In genomic region chr5:149267241-149267973, GRCh38 we compare ENCODE assay signal across 25 cellular contexts. TPM values are rescaled to one million over a fixed set of nuclear protein-coding genes. Genes with fewer than 3 reads are reported as not detected.
DNase-seq lines count a peak whose midpoint lies in the region; FAIRE-seq and TF ChIP-seq lines count a peak whose summit lies in the region.
"Had no signal": no experiment of that assay in that cellular context is flagged by ENCODE, and none has a peak within 500 bp of the region (broad histone marks: within the 10 kb centered on the region; RNA-seq: fewer than 3 reads in every experiment).

No MANE protein-coding gene starts in this region.

- H3K4me3 ChIP-seq in bronchial epithelial cell (ENCODE audit: low read depth, low read length), result no peak overlapping the region
- no peak overlapping the region for H3K4me3 ChIP-seq in BE2C (ENCODE audit: low read depth, low read length)
- H3K4me3 ChIP-seq: lower lobe of right lung, neural progenitor cell, SK-N-MC, testis, vagina had no signal

- H3K4me1 ChIP-seq in BE2C, result 0 out of 2 replicates have a peak, but pooled peaks cover 3% of the 10 kb centered on the region
- H3K4me1 ChIP-seq: neural progenitor cell, testis had no signal

- no peak for TF ChIP-seq CTCF in bronchial epithelial cell (IDR thresholded peaks at IDR 0.05; ENCODE audit: insufficient read depth, low read length, severe bottlenecking)
- no peak for TF ChIP-seq CTCF in GM13977 (IDR thresholded peaks at IDR 0.05; ENCODE audit: extremely low read depth, insufficient read depth, missing control alignments)
- no peak for TF ChIP-seq CTCF in BE2C (IDR thresholded peaks at IDR 0.05; ENCODE audit: low read depth, low read length)

- no peaks in the 10 kb centered on the region for H3K9me3 ChIP-seq in BE2C
- H3K9me3 ChIP-seq: testis, vagina had no signal

- H3K36me3 ChIP-seq in bronchial epithelial cell (ENCODE audit: control insufficient read depth, insufficient read depth, low read length) (no peaks in the 10 kb centered on the region), BE2C (no peaks in the 10 kb centered on the region)
- H3K36me3 ChIP-seq: lower lobe of right lung, neural progenitor cell, vagina had no signal

- DNase-seq in ELR (ENCODE audit: low read depth), result peak; percentile 12
- peak; percentile 53 for DNase-seq in bronchial epithelial cell (ENCODE audit: low read depth)
- DNase-seq in inferior parietal cortex (ENCODE audit: extremely low spot score), result peak; percentile 74
- DNase-seq in putamen (ENCODE audit: low spot score), result peak; percentile 91
- no peak for DNase-seq in AG20443 (ENCODE audit: low spot score)
- no peak for DNase-seq in GM13977 (ENCODE audit: low spot score)
- DNase-seq in activated CD4-positive, alpha-beta T cell treated with anti-CD3 and anti-CD28 coated beads, Interleukin-2, amount 50 U/mL, for 48 hours, result no peak
- no peak for DNase-seq in BE2C
- DNase-seq: activated T-cell treated with anti-CD3 and anti-CD28 coated beads, Interleukin-2, amount 50 U/mL, for 4 hours; amniotic stem cell; CD4-positive, CD25-positive, alpha-beta regulatory T cell; central memory CD4-positive, alpha-beta T cell; DMS 273 treated with DMSO at 0.1 percent for 48 hours; lower lobe of right lung; NCI-H1048; NCI-H187; NCI-H2227 treated with DMSO at 0.1 percent for 48 hours; RPMI8226; T-helper 17 cell; testis had no signal

- in situ Hi-C loops in GM13977 (cut with MboI; ENCODE audit: low pct_unique_long_range_greater_than_20kb, low sequenced_read_pairs, unreplicated experiment), result loop anchor here (25.0 kb wide), 1 partner anchor 530 kb away; no protein-coding TSS in a partner anchor

- H3K27me3 ChIP-seq in bronchial epithelial cell (ENCODE audit: control insufficient read depth, insufficient read depth, low read length) (no peaks in the 10 kb centered on the region), BE2C (peaks cover 8% of the 10 kb centered on the region; the same call in 1 of the 2 replicates)
- H3K27me3 ChIP-seq: testis, vagina had no signal

- FAIRE-seq in bronchial epithelial cell (lab: Jason Lieb, UNC), result no peak
- FAIRE-seq: G401.6, islet of Langerhans had no signal

RNA-seq across cellular contexts. Expression of gene AFAP1L1, which starts 4.3 kb away (rescaled TPM):
- 17.4 and 21.9 TPM in 2 replicates for total RNA-seq in bronchial epithelial cell
- 4.3 TPM for polyA plus RNA-seq in BE2C (2012; ENCODE audit: insufficient read depth, insufficient read length, low read depth)
- total RNA-seq: CD4-positive, CD25-positive, alpha-beta regulatory T cell had no signal

Comparison
In these comparisons a context has a peak if more than half of its experiments do, and no peak if none do; other contexts are left out.
1. DNase-seq: peak in ELR (single experiment), bronchial epithelial cell (single experiment), inferior parietal cortex (single experiment) and putamen (single experiment); none in AG20443 (single experiment), GM13977 (single experiment), activated CD4-positive, alpha-beta T cell treated with anti-CD3 and anti-CD28 coated beads, Interleukin-2, amount 50 U/mL, for 48 hours (0 of 2) and BE2C (single experiment).